In genomic region chrX:40012039-40012799, GRCh38 we compare ENCODE assay signal across 8 cellular contexts.
DNase-seq lines count a peak whose midpoint lies in the region; ATAC-seq and TF ChIP-seq lines count a peak whose summit lies in the region.

No MANE protein-coding gene starts in this region.

- peak overlapping the region; percentile 42 to 52 for H3K4me3 ChIP-seq in Panc1 (ENCODE audit: low read depth in 2 of 2, low read length in 2 of 2)
- no peak overlapping the region for H3K4me3 ChIP-seq in mucosa of stomach (ENCODE audit: low read length)

- POLR2A ChIA-PET in Panc1 (lab: Charles Lee) = no interaction called here

- intact Hi-C loops in Panc1 (cut with micrococcal nuclease; ENCODE audit: unreplicated experiment) = loop anchor here (2.0 to 5.0 kb wide), 2 partner anchors 49 to 75 kb away; no protein-coding TSS in a partner anchor

- H3K4me1 ChIP-seq in Panc1 (ENCODE audit: control insufficient read depth, insufficient read depth, low read length) (peaks cover 3% of the 10 kb centered on the region), mucosa of stomach (ENCODE audit: control insufficient read depth, insufficient read depth, low read length) (peaks cover 20% of the 10 kb centered on the region)

- 0 out of 2 replicates have a peak overlapping the region, but pooled peaks have one; percentile 34 for H3K27ac ChIP-seq in Panc1 (ENCODE audit: low read length)

- BruUV-seq in Panc1 (replicated peaks; lab: Mats Ljungman, UMichigan) = no TSS peak

- H3K9ac ChIP-seq in mucosa of stomach (ENCODE audit: low read length) = peak overlapping the region; percentile 88

- CTCF ChIA-PET in Panc1 (lab: Charles Lee) = no interaction called here

- no peaks in the 10 kb centered on the region for H3K27me3 ChIP-seq in Panc1 (ENCODE audit: control insufficient read depth, insufficient read depth, low read length)
- H3K27me3 ChIP-seq in mucosa of stomach (ENCODE audit: control insufficient read depth, insufficient read depth, low read length) = no peaks in the 10 kb centered on the region

- in situ Hi-C loops in Panc1 (cut with HindIII; ENCODE audit: low pct_unique_long_range_greater_than_20kb, low sequenced_read_pairs) = no loop called here

- no peak for TF ChIP-seq CTCF in Panc1 (IDR thresholded peaks at IDR 0.05)

- ATAC-seq in Panc1 = peak; percentile 34
- ATAC-seq in HG02840 (IDR thresholded peaks at IDR 0.05; ENCODE audit: low FRiP score, unreplicated experiment) = no peak

- peak; percentile 73 for DNase-seq in activated effector memory CD4-positive, alpha-beta T cell treated with anti-CD3 and anti-CD28 coated beads, Interleukin-2, amount 50 U/mL, for 16 hours
- no peak for DNase-seq in activated effector memory CD4-positive, alpha-beta T cell treated with Interleukin-2 at 50 U/mL for 16 hours
- DNase-seq in Panc1 (ENCODE audit: low read depth, low spot score) (no peak), dedifferentiated amniotic fluid mesenchymal stem cell (ENCODE audit: extremely low spot score) (peak; percentile 17), epidermal melanocyte (ENCODE audit: insufficient read length, low spot score) (no peak), SHP77 treated with DMSO at 0.1 percent for 48 hours (lab: John Stamatoyannopoulos, UW) (no peak)

- H3K9me3 ChIP-seq in Panc1 (ENCODE audit: control insufficient read depth, insufficient read depth, low read depth, low read length) (no peaks in the 10 kb centered on the region), mucosa of stomach (ENCODE audit: control insufficient read depth, low read length) (no peaks in the 10 kb centered on the region)

- H3K36me3 ChIP-seq in Panc1 (ENCODE audit: control insufficient read depth, insufficient read depth, low read length) = no peaks in the 10 kb centered on the region
- no peaks in the 10 kb centered on the region for H3K36me3 ChIP-seq in mucosa of stomach (ENCODE audit: control insufficient read depth, insufficient read depth, low read length)

Comparison
In these comparisons a context has a peak if more than half of its experiments do, and no peak if none do; other contexts are left out.
1. DNase-seq: peak in activated effector memory CD4-positive, alpha-beta T cell treated with anti-CD3 and anti-CD28 coated beads, Interleukin-2, amount 50 U/mL, for 16 hours (single experiment) and dedifferentiated amniotic fluid mesenchymal stem cell (single experiment); none in activated effector memory CD4-positive, alpha-beta T cell treated with Interleukin-2 at 50 U/mL for 16 hours (single experiment), Panc1 (single experiment), epidermal melanocyte (single experiment) and SHP77 treated with DMSO at 0.1 percent for 48 hours (single experiment).